Comparison of ENCODE assay signal across 22 cellular contexts in genomic region chr12:115941362-115941761, GRCh38.
DNase-seq lines count a peak whose midpoint lies in the region; ATAC-seq and TF ChIP-seq lines count a peak whose summit lies in the region.
"Had no signal": no experiment of that assay in that cellular context is flagged by ENCODE, and none has a peak within 500 bp of the region (broad histone marks: within the 10 kb centered on the region; RNA-seq: fewer than 3 reads in every experiment).

No MANE protein-coding gene starts in this region.

- H3K27me3 ChIP-seq in naive thymus-derived CD4-positive, alpha-beta T cell (ENCODE audit: control insufficient read depth in 2 of 2, insufficient read depth in 2 of 2, low read length in 2 of 2): no peaks in the 10 kb centered on the region
- H3K27me3 ChIP-seq: SJCRH30, testis had no signal

- H3K4me3 ChIP-seq in HEK293 (ENCODE audit: low read depth, low read length) (no peak overlapping the region), fibroblast of the aortic adventitia (ENCODE audit: low read depth, low read length) (no peak overlapping the region)
- no peak overlapping the region for H3K4me3 ChIP-seq in naive thymus-derived CD4-positive, alpha-beta T cell (ENCODE audit: low read length)
- H3K4me3 ChIP-seq: psoas muscle, SJCRH30, testis had no signal

- no peak overlapping the region for H3K4me3 Mint-ChIP-seq in naive thymus-derived CD4-positive, alpha-beta T cell
- H3K4me3 Mint-ChIP-seq: mesothelial cell of epicardium; neural crest cell; T-helper 2 cell treated with Interferon-gamma antibody and Interleukin-4, amounts not matched to agents 5 μg/mL and 100 μg/mL, for 36 hours had no signal

- CTCF ChIA-PET in HEK293 (lab: Yijun Ruan, JAX): interaction anchor here (0.6 to 0.8 kb wide), 2 partner anchors 31 to 393 kb away, joined by 4 read pairs; no protein-coding TSS in a partner anchor
- CTCF ChIA-PET in naive thymus-derived CD4-positive, alpha-beta T cell (lab: Charles Lee): no interaction called here

- TF ChIP-seq CTCF in HEK293 (tag by site-specific recombination; IDR thresholded peaks at IDR 0.05) (no peak), fibroblast of the aortic adventitia (IDR thresholded peaks at IDR 0.05; ENCODE audit: insufficient read depth, low read length) (no peak)

- no peaks in the 10 kb centered on the region for H3K4me1 ChIP-seq in HEK293 (ENCODE audit: control insufficient read depth, insufficient read depth, low read length)
- H3K4me1 ChIP-seq in naive thymus-derived CD4-positive, alpha-beta T cell (ENCODE audit: control insufficient read depth in 2 of 2, insufficient read depth in 2 of 2, low read length in 2 of 2): no peaks in the 10 kb centered on the region
- H3K4me1 ChIP-seq: psoas muscle, SJCRH30, testis had no signal

- no peaks in the 10 kb centered on the region for H3K36me3 ChIP-seq in HEK293 (ENCODE audit: control insufficient read depth in 2 of 2, insufficient read depth in 1 of 2, low read length in 2 of 2)
- H3K36me3 ChIP-seq in naive thymus-derived CD4-positive, alpha-beta T cell (ENCODE audit: control insufficient read depth in 2 of 3, insufficient read depth in 3 of 3, low read length in 3 of 3): no peaks in the 10 kb centered on the region
- H3K36me3 ChIP-seq: SJCRH30 had no signal

- no peak overlapping the region for H3K27ac Mint-ChIP-seq in naive thymus-derived CD4-positive, alpha-beta T cell
- H3K27ac Mint-ChIP-seq: mesothelial cell of epicardium; T-helper 2 cell treated with Interferon-gamma antibody and Interleukin-4, amounts not matched to agents 5 μg/mL and 100 μg/mL, for 36 hours had no signal

- intact Hi-C loops in naive thymus-derived CD4-positive, alpha-beta T cell (cut with micrococcal nuclease): no loop called here

- peaks cover 0 to 15% (median 6%) of the 10 kb centered on the region in 11 donors for H3K9me3 Mint-ChIP-seq in naive thymus-derived CD4-positive, alpha-beta T cell

- DNase-seq in DMS 273 treated with DMSO at 0.1 percent for 48 hours (lab: John Stamatoyannopoulos, UW): peak; percentile 2
- DNase-seq in amniotic epithelial cell (ENCODE audit: low read depth): peak; percentile 51
- DNase-seq in fibroblast of the aortic adventitia (ENCODE audit: low read depth): peak; percentile 37
- DNase-seq in naive thymus-derived CD4-positive, alpha-beta T cell: no peak
- DNase-seq in NCI-H2107 treated with DMSO at 0.1 percent for 48 hours (lab: John Stamatoyannopoulos, UW; ENCODE audit: unreplicated experiment): no peak
- no peak for DNase-seq in cerebellar cortex (ENCODE audit: low spot score)
- DNase-seq: caudate nucleus, COR-L47, foreskin melanocyte, MM.1S, NCI-H187, NCI-H510A treated with DMSO at 0.1 percent for 48 hours, OCI-M1, psoas muscle, testis had no signal

- H3K27me3 Mint-ChIP-seq in naive thymus-derived CD4-positive, alpha-beta T cell: peaks cover 6 to 20% (median 18%) of the 10 kb centered on the region in 5 donors

- no peaks in the 10 kb centered on the region for H3K4me1 Mint-ChIP-seq in naive thymus-derived CD4-positive, alpha-beta T cell

- H3K9me3 ChIP-seq in HEK293 (ENCODE audit: control insufficient read depth, insufficient read depth, low read depth, low read length): no peaks in the 10 kb centered on the region
- H3K9me3 ChIP-seq in naive thymus-derived CD4-positive, alpha-beta T cell (ENCODE audit: control insufficient read depth in 2 of 3, low read length in 3 of 3): no peaks in the 10 kb centered on the region
- H3K9me3 ChIP-seq: psoas muscle, SJCRH30, testis had no signal

- peaks cover 0 to 3% (median 0%) of the 10 kb centered on the region in 5 donors for H3K36me3 Mint-ChIP-seq in naive thymus-derived CD4-positive, alpha-beta T cell

- ATAC-seq in naive thymus-derived CD4-positive, alpha-beta T cell: no peak
- no peak for ATAC-seq in GM19351 (IDR thresholded peaks at IDR 0.05; ENCODE audit: unreplicated experiment)
- ATAC-seq: activated CD4-positive, CD25-positive, alpha-beta regulatory T cell treated with anti-CD3 and anti-CD28 coated beads, Interleukin-2, amount 50 U/mL, for 24 hours; psoas muscle had no signal

- no peak overlapping the region for H3K27ac ChIP-seq in HEK293 (ENCODE audit: extremely low read depth, low read depth, low read length)
- H3K27ac ChIP-seq in naive thymus-derived CD4-positive, alpha-beta T cell (ENCODE audit: low read depth, low read length): no peak overlapping the region
- H3K27ac ChIP-seq: psoas muscle, SJCRH30, testis had no signal

- POLR2A ChIA-PET in HEK293 (lab: Yijun Ruan, JAX): no interaction called here
- POLR2A ChIA-PET in naive thymus-derived CD4-positive, alpha-beta T cell (lab: Charles Lee): no interaction called here

TF ChIP-seq in HEK293, 187 proteins besides CTCF, POLR2A, EP300 and RAD21 (continues in another document):
- no peak for TF ChIP-seq ZNF280D (tag by site-specific recombination; IDR thresholded peaks at IDR 0.05)
- no peak for TF ChIP-seq ZNF433 (tag by site-specific recombination; IDR thresholded peaks at IDR 0.05; ENCODE audit: low read depth)
- TF ChIP-seq ZNF214 (tag by site-specific recombination; IDR thresholded peaks at IDR 0.05; ENCODE audit: borderline replicate concordance): no peak
- no peak for TF ChIP-seq ZNF670 (tag by site-specific recombination; IDR thresholded peaks at IDR 0.05; ENCODE audit: low read depth)
- TF ChIP-seq ZNF600 (tag by site-specific recombination; IDR thresholded peaks at IDR 0.05): peak; percentile 89
- TF ChIP-seq ZFHX2 (tag by site-specific recombination; conservative IDR thresholded peaks at IDR 0.05): peak; percentile 71
- TF ChIP-seq ZNF645 (tag by site-specific recombination; IDR thresholded peaks at IDR 0.05): no peak
- TF ChIP-seq HOXC10 (CRISPR knock-in tag; IDR thresholded peaks at IDR 0.05): no peak
- TF ChIP-seq ZNF350 (tag by site-specific recombination; IDR thresholded peaks at IDR 0.05): no peak
- peak; percentile 44; the same call in 1 of the 2 replicates for TF ChIP-seq EGR2 (tag by site-specific recombination; IDR thresholded peaks at IDR 0.05; ENCODE audit: low read depth)
- 0 out of 2 replicates have a peak, but pooled peaks have one; percentile 50 for TF ChIP-seq ZNF184 (tag by site-specific recombination; IDR thresholded peaks at IDR 0.05)
- no peak for TF ChIP-seq ZNF768 (tag by site-specific recombination; IDR thresholded peaks at IDR 0.05)
- no peak for TF ChIP-seq ZNF777 (tag by site-specific recombination; IDR thresholded peaks at IDR 0.05; ENCODE audit: borderline replicate concordance)
- TF ChIP-seq ZBTB17 (tag by site-specific recombination; IDR thresholded peaks at IDR 0.05): 0 out of 2 replicates have a peak, but pooled peaks have one; percentile 27
- no peak for TF ChIP-seq ZIC2 (tag by site-specific recombination; IDR thresholded peaks at IDR 0.05)
- no peak for TF ChIP-seq ZFP37 (tag by site-specific recombination; IDR thresholded peaks at IDR 0.05)

Comparison
In these comparisons a context has a peak if more than half of its experiments do, and no peak if none do; other contexts are left out.
1. DNase-seq: peak in DMS 273 treated with DMSO at 0.1 percent for 48 hours (single experiment), amniotic epithelial cell (single experiment) and fibroblast of the aortic adventitia (single experiment); none in naive thymus-derived CD4-positive, alpha-beta T cell (0 of 9), NCI-H2107 treated with DMSO at 0.1 percent for 48 hours (single experiment) and cerebellar cortex (single experiment).